In the genomic region with DNA sequence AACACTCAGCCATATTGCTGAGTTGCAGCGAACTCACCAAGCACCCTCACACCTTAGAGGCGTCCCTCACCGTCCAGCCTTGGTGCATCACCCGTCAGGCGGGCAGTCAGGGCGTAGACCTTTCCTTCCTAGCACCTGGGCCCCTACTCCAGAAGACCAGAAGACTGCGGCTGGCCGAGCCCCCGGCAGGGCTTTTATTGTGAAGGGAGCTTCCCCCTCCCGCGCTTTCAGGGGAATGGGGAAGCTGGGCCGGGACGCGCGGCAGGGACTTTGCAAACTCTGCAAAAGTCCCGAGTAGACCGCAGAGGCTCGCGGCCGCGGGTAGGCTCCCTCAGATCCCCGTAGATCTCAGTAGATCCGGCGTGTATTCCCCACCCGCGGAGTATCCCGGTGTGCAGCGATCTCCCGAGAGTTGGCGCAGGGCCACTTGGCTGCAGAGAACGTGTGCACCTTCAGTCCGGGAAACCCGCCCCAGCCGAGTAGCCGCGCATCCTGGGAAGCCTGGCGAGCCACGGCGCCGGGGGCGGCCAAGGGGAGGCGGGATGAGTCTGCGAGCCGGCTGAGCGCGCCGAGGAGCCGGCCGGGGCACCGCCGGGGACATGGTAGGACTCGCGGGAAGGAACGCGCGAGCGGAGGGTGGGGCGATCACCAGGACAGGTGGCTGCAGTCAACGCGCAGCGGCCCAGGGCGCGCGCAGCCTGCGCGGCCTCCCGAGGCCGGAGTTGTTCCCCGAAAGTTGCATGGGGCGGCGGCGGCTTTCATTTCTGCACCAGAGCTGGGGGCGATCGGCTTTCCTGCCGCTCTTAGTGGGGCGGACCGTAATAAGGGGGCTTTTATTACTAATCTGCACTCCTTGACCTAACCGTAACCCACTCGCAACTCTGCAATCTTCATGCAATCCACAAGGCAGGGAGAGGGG, we compare ENCODE assay signal across 8 cellular contexts. TPM values are rescaled to one million over a fixed set of nuclear protein-coding genes. Genes with fewer than 3 reads are reported as not detected.
DNase-seq lines count a peak whose midpoint lies in the region; ATAC-seq and TF ChIP-seq lines count a peak whose summit lies in the region.

A gene (plus strand): TSS at position 268 of the 919 bp plus-strand sequence. CDS start 332 bp downstream, at position 600.

- no peaks in the 10 kb centered on the region for H3K9me3 Mint-ChIP-seq in activated CD8-positive, alpha-beta T cell treated with anti-CD3 and anti-CD28 coated beads, Interleukin-2, amount 10 ng/mL, durations not matched to agents 7 days and 5 days (ENCODE audit: insufficient read depth)
- H3K9me3 Mint-ChIP-seq in neural progenitor cell: peaks cover 28% of the 10 kb centered on the region

- H3K4me1 ChIP-seq in BE2C (no peaks in the 10 kb centered on the region), HUES6 (ENCODE audit: control insufficient read depth, insufficient read depth, low read length) (peaks cover 21% of the 10 kb centered on the region), foreskin keratinocyte (no peaks in the 10 kb centered on the region), neural progenitor cell (peaks cover 37% of the 10 kb centered on the region)

- DNase-seq in BE2C: peak; percentile 20
- DNase-seq in activated CD8-positive, alpha-beta T cell treated with anti-CD3 and anti-CD28 coated beads, Interleukin-2, amount 10 ng/mL, durations not matched to agents 7 days and 5 days: peak; percentile 29
- DNase-seq in foreskin keratinocyte: peak in 1 of 2 donors; percentile 17
- peak; percentile 74 for DNase-seq in neural progenitor cell (ENCODE audit: low spot score)
- DNase-seq in DMS153 (lab: John Stamatoyannopoulos, UW): no peak
- DNase-seq in ACHN: no peak

- TF ChIP-seq CTCF in BE2C (IDR thresholded peaks at IDR 0.05; ENCODE audit: low read depth, low read length) (no peak), foreskin keratinocyte (conservative IDR thresholded peaks at IDR 0.05) (no peak), neural progenitor cell (IDR thresholded peaks at IDR 0.05) (no peak)

- no peaks in the 10 kb centered on the region for H3K79me2 ChIP-seq in neural progenitor cell (ENCODE audit: low read depth)

- CTCF ChIA-PET in activated CD8-positive, alpha-beta T cell treated with anti-CD3 and anti-CD28 coated beads, Interleukin-2, amount 10 ng/mL, durations not matched to agents 7 days and 5 days (lab: Charles Lee): interaction anchor here (1.1 kb wide), 1 partner anchor 18 kb away, joined by 3 read pairs; no protein-coding TSS in a partner anchor

- H3K9ac ChIP-seq in HUES6 (ENCODE audit: low read length) (peak within 1 kb of the TSS; percentile 72), neural progenitor cell (no peak within 1 kb of the TSS)

- peaks cover 40% of the 10 kb centered on the region for H3K27me3 Mint-ChIP-seq in activated CD8-positive, alpha-beta T cell treated with anti-CD3 and anti-CD28 coated beads, Interleukin-2, amount 10 ng/mL, durations not matched to agents 7 days and 5 days (ENCODE audit: low read depth)
- peaks cover 27% of the 10 kb centered on the region for H3K27me3 Mint-ChIP-seq in neural progenitor cell (ENCODE audit: insufficient read depth, low read depth)

- H3K9me3 ChIP-seq in BE2C: no peaks in the 10 kb centered on the region
- H3K9me3 ChIP-seq in HUES6 (ENCODE audit: control insufficient read depth, insufficient read depth, low read depth, low read length): peaks cover 18% of the 10 kb centered on the region
- peaks cover 8% of the 10 kb centered on the region for H3K9me3 ChIP-seq in neural progenitor cell (ENCODE audit: low read depth)

- H3F3A ChIP-seq in neural progenitor cell (ENCODE audit: low read depth): peaks cover 25% of the 10 kb centered on the region

- H3K4me2 ChIP-seq in neural progenitor cell: peak within 1 kb of the TSS; percentile 93

- peaks cover 8% of the 10 kb centered on the region for H3K4me1 Mint-ChIP-seq in activated CD8-positive, alpha-beta T cell treated with anti-CD3 and anti-CD28 coated beads, Interleukin-2, amount 10 ng/mL, durations not matched to agents 7 days and 5 days (ENCODE audit: low read depth)
- H3K4me1 Mint-ChIP-seq in neural progenitor cell: peaks cover 8% of the 10 kb centered on the region

- H4K20me1 ChIP-seq in neural progenitor cell (ENCODE audit: low read depth): no peaks in the 10 kb centered on the region

- H3K27ac ChIP-seq in HUES6 (ENCODE audit: low read depth, low read length) (no peak within 1 kb of the TSS), foreskin keratinocyte (no peak within 1 kb of the TSS), neural progenitor cell (no peak within 1 kb of the TSS)

- H3K36me3 Mint-ChIP-seq in activated CD8-positive, alpha-beta T cell treated with anti-CD3 and anti-CD28 coated beads, Interleukin-2, amount 10 ng/mL, durations not matched to agents 7 days and 5 days (ENCODE audit: low read depth): peaks cover 3% of the 10 kb centered on the region
- peaks cover 7% of the 10 kb centered on the region for H3K36me3 Mint-ChIP-seq in neural progenitor cell

- POLR2A ChIA-PET in activated CD8-positive, alpha-beta T cell treated with anti-CD3 and anti-CD28 coated beads, Interleukin-2, amount 10 ng/mL, durations not matched to agents 7 days and 5 days (lab: Charles Lee): no interaction called here

- in situ Hi-C loops in ACHN (cut with HindIII; ENCODE audit: low pct_ligation_motif_present, low pct_unique_long_range_greater_than_20kb, low sequenced_read_pairs): no loop called here

- H3K4me3 ChIP-seq in BE2C (ENCODE audit: low read depth, low read length) (peak within 1 kb of the TSS; percentile 34), HUES6 (ENCODE audit: low read depth, low read length) (peak within 1 kb of the TSS; percentile 81), neural progenitor cell (peak within 1 kb of the TSS; percentile 61)

- H3K4me3 Mint-ChIP-seq in activated CD8-positive, alpha-beta T cell treated with anti-CD3 and anti-CD28 coated beads, Interleukin-2, amount 10 ng/mL, durations not matched to agents 7 days and 5 days: peak within 1 kb of the TSS; percentile 41
- peak within 1 kb of the TSS; percentile 88 for H3K4me3 Mint-ChIP-seq in neural progenitor cell

- H3K36me3 ChIP-seq in BE2C (no peaks in the 10 kb centered on the region), HUES6 (ENCODE audit: control insufficient read depth, insufficient read depth, low read length) (no peaks in the 10 kb centered on the region), neural progenitor cell (no peaks in the 10 kb centered on the region)

- no peak within 1 kb of the TSS for H3K27ac Mint-ChIP-seq in activated CD8-positive, alpha-beta T cell treated with anti-CD3 and anti-CD28 coated beads, Interleukin-2, amount 10 ng/mL, durations not matched to agents 7 days and 5 days
- no peak within 1 kb of the TSS for H3K27ac Mint-ChIP-seq in neural progenitor cell

- H2AFZ ChIP-seq in neural progenitor cell (replicated peaks): peak within 1 kb of the TSS; percentile 96

- peaks cover 17% of the 10 kb centered on the region; the same call in 1 of the 2 replicates for H3K27me3 ChIP-seq in BE2C
- peaks cover 46% of the 10 kb centered on the region for H3K27me3 ChIP-seq in HUES6 (ENCODE audit: control insufficient read depth, insufficient read depth, low read length)
- peaks cover 67% of the 10 kb centered on the region for H3K27me3 ChIP-seq in foreskin keratinocyte
- peaks cover 36% of the 10 kb centered on the region for H3K27me3 ChIP-seq in neural progenitor cell

- peak; percentile 77 for ATAC-seq in activated CD8-positive, alpha-beta T cell treated with anti-CD3 and anti-CD28 coated beads, Interleukin-2, amount 10 ng/mL, durations not matched to agents 7 days and 5 days
- ATAC-seq in foreskin keratinocyte (peak; percentile 56), GM21619 (IDR thresholded peaks at IDR 0.05; ENCODE audit: unreplicated experiment) (no peak)

RNA-seq across cellular contexts. Expression of the gene that starts here (rescaled TPM):
- not detected for polyA plus RNA-seq in BE2C (2012; ENCODE audit: insufficient read depth, insufficient read length, low read depth)
- total RNA-seq in activated CD8-positive, alpha-beta T cell treated with anti-CD3 and anti-CD28 coated beads, Interleukin-2, amount 10 ng/mL, durations not matched to agents 7 days and 5 days: not detected
- total RNA-seq in foreskin keratinocyte (0.99 and 1.3 TPM in 2 replicates), neural progenitor cell (ENCODE audit: low replicate concordance) (3.9 and 10.3 TPM in 2 replicates)
- polyA plus RNA-seq in foreskin keratinocyte: 0.65 and 0.74 TPM in 2 replicates

Comparison
In these comparisons a context has a peak if more than half of its experiments do, and no peak if none do; other contexts are left out.
1. Peak in DNase-seq and ATAC-seq in activated CD8-positive, alpha-beta T cell treated with anti-CD3 and anti-CD28 coated beads, Interleukin-2, amount 10 ng/mL, durations not matched to agents 7 days and 5 days; RNA of the gene not detected or under 1 TPM.
2. DNase-seq: peak in BE2C (single experiment) and neural progenitor cell (single experiment); none in DMS153 (single experiment) and ACHN (single experiment).
3. Peak in every context shown above with its lines, with median percentiles within 50 percentile points of each other: H3K4me3 ChIP-seq.